18 cellular contexts compared by ENCODE assay signal in the genomic region with DNA sequence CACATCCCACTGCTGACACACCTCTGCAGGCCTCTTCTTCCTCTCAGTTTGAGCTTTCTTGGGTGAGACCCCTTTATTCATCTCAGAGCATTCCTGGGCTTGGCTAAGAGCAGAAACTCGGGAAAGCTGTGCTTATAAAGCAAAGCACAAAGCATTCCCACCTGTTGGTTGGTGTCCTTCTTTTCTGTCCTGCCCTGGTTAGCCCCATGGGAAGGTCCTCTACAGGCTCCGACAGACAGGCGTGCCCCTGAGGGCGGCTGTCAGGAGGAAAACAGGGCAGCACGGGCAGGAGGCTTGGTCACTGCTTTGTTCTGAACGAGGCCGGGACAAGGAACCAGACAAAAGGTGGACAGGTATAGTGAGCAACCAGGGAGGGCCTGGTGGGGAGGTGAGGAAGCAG. TPM values are rescaled to one million over a fixed set of nuclear protein-coding genes. Genes with fewer than 3 reads are reported as not detected.
DNase-seq lines count a peak whose midpoint lies in the region; ATAC-seq and TF ChIP-seq lines count a peak whose summit lies in the region.
"Had no signal": no experiment of that assay in that cellular context is flagged by ENCODE, and none has a peak within 500 bp of the region (broad histone marks: within the 10 kb centered on the region; RNA-seq: fewer than 3 reads in every experiment).

No MANE protein-coding gene starts in this region.

- 36 to 61% (median 54%) methylated on average over 7 of the region's 7 CpGs for WGBS in heart left ventricle, 4 donors

- H3K36me3 ChIP-seq in heart left ventricle (no peaks in the 10 kb centered on the region), vagina (no peaks in the 10 kb centered on the region), colonic mucosa (no peaks in the 10 kb centered on the region)

- H3K4me1 Mint-ChIP-seq in activated CD4-positive, alpha-beta memory T cell treated with anti-CD3 and anti-CD28 coated beads, Interleukin-2, amount 10 ng/mL, durations not matched to agents 7 days and 5 days, result peaks cover 68% of the 10 kb centered on the region
- H3K4me1 Mint-ChIP-seq in nephron progenitor cell, result peaks cover 86% of the 10 kb centered on the region

- H3K27me3 Mint-ChIP-seq in activated CD4-positive, alpha-beta memory T cell treated with anti-CD3 and anti-CD28 coated beads, Interleukin-2, amount 10 ng/mL, durations not matched to agents 7 days and 5 days, result peaks cover 6% of the 10 kb centered on the region
- H3K27me3 Mint-ChIP-seq in nephron progenitor cell (ENCODE audit: low read depth, poor library complexity), result peaks cover 4% of the 10 kb centered on the region

- DNase-seq in heart left ventricle, result peak in 1 of 5 donors; percentile 33
- DNase-seq in Right ventricle myocardium inferior (ENCODE audit: missing footprints), result no peak
- DNase-seq in activated CD4-positive, alpha-beta memory T cell treated with anti-CD3 and anti-CD28 coated beads, Interleukin-2, amount 10 ng/mL, durations not matched to agents 7 days and 5 days, result no peak
- DNase-seq in nephron progenitor cell, result no peak
- no peak for DNase-seq in vagina (ENCODE audit: extremely low spot score in 2 of 2)
- no peak for DNase-seq in pons (ENCODE audit: low spot score)
- DNase-seq in colonic mucosa, result no peak
- DNase-seq: activated CD4-positive, alpha-beta T cell treated with anti-CD3 and anti-CD28 coated beads for 1 hour; activated effector memory CD4-positive, alpha-beta T cell treated with anti-CD3 and anti-CD28 coated beads, Interleukin-2, amount 50 U/mL, for 16 hours; GDM1; glutamatergic neuron; IMR-90; NCI-H1417 treated with DMSO at 0.1 percent for 48 hours; NCI-H2107; NCI-H524; retina; RPMI8226 had no signal

- H3K9me3 ChIP-seq in heart left ventricle, result no peaks in the 10 kb centered on the region
- no peaks in the 10 kb centered on the region for H3K9me3 ChIP-seq in vagina
- H3K9me3 ChIP-seq in colonic mucosa, result no peaks in the 10 kb centered on the region

- no peak overlapping the region for H3K9ac ChIP-seq in colonic mucosa (ENCODE audit: low read depth in 2 of 2, low read length in 2 of 2)

- POLR2A ChIA-PET in activated CD4-positive, alpha-beta memory T cell treated with anti-CD3 and anti-CD28 coated beads, Interleukin-2, amount 10 ng/mL, durations not matched to agents 7 days and 5 days (lab: Charles Lee), result interaction anchor here (0.6 to 1.8 kb wide), 3 partner anchors 10 to 261 kb away, joined by 3 to 6 read pairs (median 5); a partner anchor contains a TSS

- H3K4me3 ChIP-seq in heart left ventricle, result peak overlapping the region in 11 of 12 donors; percentile 39 to 71 (median 56)
- peak overlapping the region; percentile 24 to 35 for H3K4me3 ChIP-seq in vagina
- H3K4me3 ChIP-seq in colonic mucosa, result no peak overlapping the region

- H3K9me3 Mint-ChIP-seq in activated CD4-positive, alpha-beta memory T cell treated with anti-CD3 and anti-CD28 coated beads, Interleukin-2, amount 10 ng/mL, durations not matched to agents 7 days and 5 days, result no peaks in the 10 kb centered on the region
- H3K9me3 Mint-ChIP-seq in nephron progenitor cell, result no peaks in the 10 kb centered on the region
- H3K9me3 Mint-ChIP-seq: CD14-positive monocyte had no signal

- peak overlapping the region; percentile 69 for H3K4me3 Mint-ChIP-seq in activated CD4-positive, alpha-beta memory T cell treated with anti-CD3 and anti-CD28 coated beads, Interleukin-2, amount 10 ng/mL, durations not matched to agents 7 days and 5 days
- peak overlapping the region; percentile 81 for H3K4me3 Mint-ChIP-seq in nephron progenitor cell
- H3K4me3 Mint-ChIP-seq: CD14-positive monocyte had no signal

- CTCF ChIA-PET in activated CD4-positive, alpha-beta memory T cell treated with anti-CD3 and anti-CD28 coated beads, Interleukin-2, amount 10 ng/mL, durations not matched to agents 7 days and 5 days (lab: Charles Lee), result interaction anchor here (1.5 kb wide), 1 partner anchor 13 kb away, joined by 3 read pairs; no protein-coding TSS in a partner anchor

- no peak overlapping the region for H3K27ac Mint-ChIP-seq in activated CD4-positive, alpha-beta memory T cell treated with anti-CD3 and anti-CD28 coated beads, Interleukin-2, amount 10 ng/mL, durations not matched to agents 7 days and 5 days
- peak overlapping the region; percentile 31 for H3K27ac Mint-ChIP-seq in nephron progenitor cell

- TF ChIP-seq CTCF in heart left ventricle (IDR thresholded peaks at IDR 0.05) (no peak), nephron progenitor cell (IDR thresholded peaks at IDR 0.05) (no peak), vagina (IDR thresholded peaks at IDR 0.05) (no peak), colonic mucosa (IDR thresholded peaks at IDR 0.05) (no peak)

- no peaks in the 10 kb centered on the region for H3K36me3 Mint-ChIP-seq in activated CD4-positive, alpha-beta memory T cell treated with anti-CD3 and anti-CD28 coated beads, Interleukin-2, amount 10 ng/mL, durations not matched to agents 7 days and 5 days (ENCODE audit: low read depth)
- H3K36me3 Mint-ChIP-seq in nephron progenitor cell (ENCODE audit: low read depth), result no peaks in the 10 kb centered on the region
- H3K36me3 Mint-ChIP-seq: CD14-positive monocyte had no signal

- TF ChIP-seq POLR2A in heart left ventricle (IDR thresholded peaks at IDR 0.05) (no peak), vagina (IDR thresholded peaks at IDR 0.05) (no peak)

- ATAC-seq in heart left ventricle, result no peak
- ATAC-seq in Right ventricle myocardium inferior, result no peak

- H3K27ac ChIP-seq in heart left ventricle, result peak overlapping the region; percentile 49 to 94 (median 82)
- H3K27ac ChIP-seq in vagina, result peak overlapping the region; percentile 42
- no peak overlapping the region for H3K27ac ChIP-seq in colonic mucosa

- intact Hi-C loops in heart left ventricle (cut with DNase I) (loop anchor here in 3 of 10 donors (5.0 kb wide), 1 partner anchor 68 kb away; no protein-coding TSS in a partner anchor), Right ventricle myocardium inferior (cut with DNase I) (no loop called here), vagina (cut with DNase I) (no loop called here), colonic mucosa (cut with DNase I) (no loop called here)

- H3K4me1 ChIP-seq in heart left ventricle (peaks cover 0 to 67% (median 37%) of the 10 kb centered on the region in 12 donors), vagina (peaks cover 37% of the 10 kb centered on the region), colonic mucosa (no peaks in the 10 kb centered on the region)

- H3K27me3 ChIP-seq in heart left ventricle (no peaks in the 10 kb centered on the region), vagina (no peaks in the 10 kb centered on the region), colonic mucosa (no peaks in the 10 kb centered on the region)

RNA-seq across cellular contexts. Expression of a gene that starts 1.9 kb away (rescaled TPM):
- 10 to 100 TPM in 8 of 9 donors, 1 to 10 TPM in 1; 9.7 to 24.0 (median 16.1) TPM for total RNA-seq in heart left ventricle
- 10 to 100 TPM; 11.6 to 17.0 TPM for polyA plus RNA-seq in heart left ventricle
- total RNA-seq in Right ventricle myocardium inferior, result 11.1 TPM
- 1 to 10 TPM; 4.2 to 4.7 TPM for total RNA-seq in activated CD4-positive, alpha-beta memory T cell treated with anti-CD3 and anti-CD28 coated beads, Interleukin-2, amount 10 ng/mL, durations not matched to agents 7 days and 5 days
- 4.7 TPM for total RNA-seq in vagina
- 1 to 10 TPM in 1 of 2 donors, under 1 TPM in 1; 0.64 to 4.1 TPM for total RNA-seq in colonic mucosa
